ENCODE assay signal across 8 cellular contexts in genomic region chr2:201118121-201118956, GRCh38. TPM values are rescaled to one million over a fixed set of nuclear protein-coding genes. Genes with fewer than 3 reads are reported as not detected.
DNase-seq lines count a peak whose midpoint lies in the region; ATAC-seq and TF ChIP-seq lines count a peak whose summit lies in the region.

No MANE protein-coding gene starts in this region.

- H3K27ac ChIP-seq in ectodermal cell (ENCODE audit: insufficient read depth, low read depth, low read length, poor library complexity, severe bottlenecking) = no peak overlapping the region

- peaks cover 62% of the 10 kb centered on the region for H3K36me3 Mint-ChIP-seq in activated CD4-positive, alpha-beta memory T cell treated with anti-CD3 and anti-CD28 coated beads, Interleukin-2, amount 10 ng/mL, durations not matched to agents 7 days and 5 days (ENCODE audit: low read depth)

- H3K27ac Mint-ChIP-seq in activated CD4-positive, alpha-beta memory T cell treated with anti-CD3 and anti-CD28 coated beads, Interleukin-2, amount 10 ng/mL, durations not matched to agents 7 days and 5 days = peak overlapping the region; percentile 98

- H3K27me3 ChIP-seq in ectodermal cell (ENCODE audit: control insufficient read depth, insufficient read depth, low read length, poor library complexity, severe bottlenecking) = peaks cover 8% of the 10 kb centered on the region

- H3K4me1 Mint-ChIP-seq in activated CD4-positive, alpha-beta memory T cell treated with anti-CD3 and anti-CD28 coated beads, Interleukin-2, amount 10 ng/mL, durations not matched to agents 7 days and 5 days = peaks cover 50% of the 10 kb centered on the region

- TF ChIP-seq CTCF in AG10803 (conservative IDR thresholded peaks at IDR 0.05; ENCODE audit: low read length) = peak; percentile 47

- H3K9me3 ChIP-seq in ectodermal cell (ENCODE audit: control insufficient read depth, low read length) = no peaks in the 10 kb centered on the region

- H3K4me3 Mint-ChIP-seq in activated CD4-positive, alpha-beta memory T cell treated with anti-CD3 and anti-CD28 coated beads, Interleukin-2, amount 10 ng/mL, durations not matched to agents 7 days and 5 days = peak overlapping the region; percentile 96

- peaks cover 2% of the 10 kb centered on the region for H3K9me3 Mint-ChIP-seq in activated CD4-positive, alpha-beta memory T cell treated with anti-CD3 and anti-CD28 coated beads, Interleukin-2, amount 10 ng/mL, durations not matched to agents 7 days and 5 days

- no peaks in the 10 kb centered on the region for H3K36me3 ChIP-seq in ectodermal cell (ENCODE audit: control insufficient read depth, insufficient read depth, low read length)

- DNase-seq in AG10803 (ENCODE audit: low read depth) (peak; percentile 79), NCI-H510A (lab: John Stamatoyannopoulos, UW) (peak; percentile 21), medulla oblongata (ENCODE audit: extremely low spot score) (peak; percentile 90)
- DNase-seq in activated CD4-positive, alpha-beta memory T cell treated with anti-CD3 and anti-CD28 coated beads, Interleukin-2, amount 10 ng/mL, durations not matched to agents 7 days and 5 days = peak; percentile 90
- DNase-seq in stimulated activated CD8-positive, alpha-beta memory T cell treated with anti-CD3 and anti-CD28 coated beads, Interleukin-15, amount 100 ng/mL, for 4 hours (ENCODE audit: low read depth in 2 of 2) = peak; percentile 71 to 80

- H3K27me3 Mint-ChIP-seq in activated CD4-positive, alpha-beta memory T cell treated with anti-CD3 and anti-CD28 coated beads, Interleukin-2, amount 10 ng/mL, durations not matched to agents 7 days and 5 days = no peaks in the 10 kb centered on the region

- CTCF ChIA-PET in activated CD4-positive, alpha-beta memory T cell treated with anti-CD3 and anti-CD28 coated beads, Interleukin-2, amount 10 ng/mL, durations not matched to agents 7 days and 5 days (lab: Charles Lee) = interaction anchor here (0.8 to 6.3 kb wide), 21 partner anchors 9 to 269 kb away, joined by 3 to 75 read pairs (median 5); partner anchors contain the start of genes CASP10, CLK1, HYCC2 and NDUFB3

- peak overlapping the region; percentile 71 for H3K4me3 ChIP-seq in AG10803 (ENCODE audit: low read length)
- peak overlapping the region; percentile 43 for H3K4me3 ChIP-seq in ectodermal cell (ENCODE audit: insufficient read depth, low read depth, low read length)

- POLR2A ChIA-PET in activated CD4-positive, alpha-beta memory T cell treated with anti-CD3 and anti-CD28 coated beads, Interleukin-2, amount 10 ng/mL, durations not matched to agents 7 days and 5 days (lab: Charles Lee) = interaction anchor here (1.0 to 7.8 kb wide), 27 partner anchors 12 to 662 kb away, joined by 3 to 105 read pairs (median 7); partner anchors contain the start of genes ALS2, BZW1, CASP10 and CASP8

- no peaks in the 10 kb centered on the region for H3K4me1 ChIP-seq in ectodermal cell (ENCODE audit: control insufficient read depth, insufficient read depth, low read length)

- peak; percentile 36 for ATAC-seq in GM18861 (IDR thresholded peaks at IDR 0.05; ENCODE audit: unreplicated experiment)
- peak; percentile 36 for ATAC-seq in HG03095 (IDR thresholded peaks at IDR 0.05; ENCODE audit: unreplicated experiment)

- WGBS in ectodermal cell, 2 experiments = 14 to 16% methylated on average over 48 of the region's 48 CpGs

RNA-seq across cellular contexts. Expression of gene CFLAR, which starts 2.4 kb away (rescaled TPM):
- 100 to 1,000 TPM; 192 to 196 TPM for total RNA-seq in activated CD4-positive, alpha-beta memory T cell treated with anti-CD3 and anti-CD28 coated beads, Interleukin-2, amount 10 ng/mL, durations not matched to agents 7 days and 5 days
- polyA plus RNA-seq in ectodermal cell (2013, experiment 1 of 4) = 10.6 TPM
- polyA plus RNA-seq in ectodermal cell (2013, experiment 2 of 4) = 9.1 TPM
- polyA plus RNA-seq in ectodermal cell (2013, experiment 3 of 4) = 6.0 TPM
- polyA plus RNA-seq in ectodermal cell (2013, experiment 4 of 4) = 8.4 TPM

RNA-seq across cellular contexts. Expression of gene NDUFB3, which starts 46.5 kb away (rescaled TPM):
- 100 to 1,000 TPM; 133 to 135 TPM for total RNA-seq in activated CD4-positive, alpha-beta memory T cell treated with anti-CD3 and anti-CD28 coated beads, Interleukin-2, amount 10 ng/mL, durations not matched to agents 7 days and 5 days
- polyA plus RNA-seq in ectodermal cell (2013, experiment 1 of 4) = 66.5 TPM
- polyA plus RNA-seq in ectodermal cell (2013, experiment 2 of 4) = 75.4 TPM
- 76.3 TPM for polyA plus RNA-seq in ectodermal cell (2013, experiment 3 of 4)
- polyA plus RNA-seq in ectodermal cell (2013, experiment 4 of 4) = 77.9 TPM

RNA-seq across cellular contexts. Expression of gene HYCC2, which starts 46.9 kb away (rescaled TPM):
- total RNA-seq in activated CD4-positive, alpha-beta memory T cell treated with anti-CD3 and anti-CD28 coated beads, Interleukin-2, amount 10 ng/mL, durations not matched to agents 7 days and 5 days = 10 to 100 TPM; 27.9 to 31.9 TPM
- 7.1 TPM for polyA plus RNA-seq in ectodermal cell (2013, experiment 1 of 4)
- 5.5 TPM for polyA plus RNA-seq in ectodermal cell (2013, experiment 2 of 4)
- 5.3 TPM for polyA plus RNA-seq in ectodermal cell (2013, experiment 3 of 4)
- polyA plus RNA-seq in ectodermal cell (2013, experiment 4 of 4) = 5.0 TPM

Comparison
In these comparisons a context has a peak if more than half of its experiments do, and no peak if none do; other contexts are left out.
1. DNase-seq: peak in every context shown above with its lines; median percentile 90 in activated CD4-positive, alpha-beta memory T cell treated with anti-CD3 and anti-CD28 coated beads, Interleukin-2, amount 10 ng/mL, durations not matched to agents 7 days and 5 days; 90 in medulla oblongata; 79 in AG10803; 76 in stimulated activated CD8-positive, alpha-beta memory T cell treated with anti-CD3 and anti-CD28 coated beads, Interleukin-15, amount 100 ng/mL, for 4 hours; 21 in NCI-H510A.